Comparison of ENCODE assay signal across 23 cellular contexts in genomic region chr13:46062190-46062589, GRCh38. TPM values are rescaled to one million over a fixed set of nuclear protein-coding genes. Genes with fewer than 3 reads are reported as not detected.
DNase-seq lines count a peak whose midpoint lies in the region; ATAC-seq and TF ChIP-seq lines count a peak whose summit lies in the region.
"Had no signal": no experiment of that assay in that cellular context is flagged by ENCODE, and none has a peak within 500 bp of the region (broad histone marks: within the 10 kb centered on the region; RNA-seq: fewer than 3 reads in every experiment).

No MANE protein-coding gene starts in this region.

- H4K20me1 ChIP-seq in fibroblast of lung (ENCODE audit: control insufficient read depth, extremely low read depth, insufficient read depth, low read length): no peaks in the 10 kb centered on the region

- no peaks in the 10 kb centered on the region for H3K9me3 Mint-ChIP-seq in MCF 10A (ENCODE audit: unreplicated experiment)
- H3K9me3 Mint-ChIP-seq: activated naive CD8-positive, alpha-beta T cell treated with anti-CD3 and anti-CD28 coated beads, Interleukin-2, amount 10 ng/mL, durations not matched to agents 7 days and 5 days; CD8-positive, alpha-beta memory T cell; H9 had no signal

- H3K79me2 ChIP-seq in fibroblast of lung (ENCODE audit: control insufficient read depth, insufficient read depth, low read length): no peaks in the 10 kb centered on the region

- intact Hi-C loops in MCF 10A (cut with micrococcal nuclease): no loop called here
- intact Hi-C loops in breast epithelium (cut with DNase I; ENCODE audit: low total_unique reads): no loop called here
- intact Hi-C loops in body of pancreas (cut with DNase I): no loop called here

- H3K4me3 Mint-ChIP-seq in MCF 10A (ENCODE audit: unreplicated experiment): no peak overlapping the region
- H3K4me3 Mint-ChIP-seq: activated naive CD8-positive, alpha-beta T cell treated with anti-CD3 and anti-CD28 coated beads, Interleukin-2, amount 10 ng/mL, durations not matched to agents 7 days and 5 days; CD8-positive, alpha-beta memory T cell; H9; mesothelial cell of epicardium had no signal

- H3K4me3 ChIP-seq in breast epithelium (no peak overlapping the region), SK-N-MC (no peak overlapping the region), fibroblast of lung (replicated peaks in 1 of 4; ENCODE audit: control extremely low read depth in 1 of 4, insufficient read depth in 1 of 4, low read depth in 3 of 4, low read length in 4 of 4) (no peak overlapping the region), body of pancreas (no peak overlapping the region), Peyer's patch (no peak overlapping the region)
- H3K4me3 ChIP-seq: heart right ventricle, tibial artery had no signal

- H3K9me3 ChIP-seq in breast epithelium: no peaks in the 10 kb centered on the region
- H3K9me3 ChIP-seq in SK-N-MC (ENCODE audit: low read depth, low read length): no peaks in the 10 kb centered on the region
- H3K9me3 ChIP-seq in fibroblast of lung (ENCODE audit: control insufficient read depth, insufficient read depth, low read depth, low read length): no peaks in the 10 kb centered on the region
- H3K9me3 ChIP-seq in body of pancreas: no peaks in the 10 kb centered on the region
- no peaks in the 10 kb centered on the region for H3K9me3 ChIP-seq in Peyer's patch
- H3K9me3 ChIP-seq: heart right ventricle, tibial artery had no signal

- peaks cover 5% of the 10 kb centered on the region for H3K4me1 Mint-ChIP-seq in MCF 10A (ENCODE audit: insufficient read depth, unreplicated experiment)
- H3K4me1 Mint-ChIP-seq: activated naive CD8-positive, alpha-beta T cell treated with anti-CD3 and anti-CD28 coated beads, Interleukin-2, amount 10 ng/mL, durations not matched to agents 7 days and 5 days; CD8-positive, alpha-beta memory T cell; H9; mesothelial cell of epicardium had no signal

- no peak overlapping the region for H2AFZ ChIP-seq in fibroblast of lung (ENCODE audit: low read length)

- H3K4me2 ChIP-seq in fibroblast of lung (ENCODE audit: extremely low read depth, insufficient read depth, low read length): no peak overlapping the region

- H3K9ac ChIP-seq in SK-N-MC (ENCODE audit: insufficient read length) (no peak overlapping the region), fibroblast of lung (ENCODE audit: insufficient read depth, low read length) (no peak overlapping the region)

- WGBS in body of pancreas, 2 donors: 56 to 75% methylated on average over 5 of the region's 5 CpGs

- no TSS peak for BruUV-seq in MCF 10A (replicated peaks; lab: Mats Ljungman, UMichigan)

- no peak for ATAC-seq in body of pancreas
- ATAC-seq: heart right ventricle, right cardiac atrium had no signal

- DNase-seq in MCF 10A (ENCODE audit: unreplicated experiment) (peak; percentile 70), breast epithelium (ENCODE audit: low spot score in 2 of 2) (no peak), SK-N-MC (ENCODE audit: low read depth, low spot score) (no peak), fibroblast of lung (ENCODE audit: low read depth in 2 of 2) (peak; percentile 18 to 20), body of pancreas (no peak), Peyer's patch (no peak), SKM-1 treated with dmso at 0.1 percent for 144 hours (lab: John Stamatoyannopoulos, UW; ENCODE audit: unreplicated experiment) (no peak)
- no peak for DNase-seq in stimulated activated CD4-positive, alpha-beta T cell treated with anti-CD3 and anti-CD28 coated beads, Interleukin-4, amount 100 ng/mL, for 4 hours
- DNase-seq: activated CD4-positive, alpha-beta T cell treated with anti-CD3 and anti-CD28 coated beads, Interleukin-2, amount 50 U/mL, for 4 hours; activated naive CD8-positive, alpha-beta T cell treated with anti-CD3 and anti-CD28 coated beads, Interleukin-2, amount 10 ng/mL, durations not matched to agents 7 days and 5 days; activated T-cell treated with anti-CD3 and anti-CD28 coated beads, Interleukin-2, amount 50 U/mL, for 48 hours; CD8-positive, alpha-beta memory T cell; H9; heart right ventricle; kidney; NCI-H1048; NCI-H2107; NCI-H774; right cardiac atrium; stimulated activated CD4-positive, alpha-beta T cell treated with anti-CD3 and anti-CD28 coated beads, Interleukin-2, amount 100 ng/mL, for 48 hours; tibial artery had no signal

- TF ChIP-seq CTCF in MCF 10A (IDR thresholded peaks at IDR 0.05; ENCODE audit: unreplicated experiment) (no peak), breast epithelium (IDR thresholded peaks at IDR 0.05) (no peak), fibroblast of lung (conservative IDR thresholded peaks at IDR 0.05 in 1 of 2, IDR thresholded peaks at IDR 0.05 in 1 of 2; ENCODE audit: low read depth in 1 of 2, low read length in 2 of 2) (no peak), body of pancreas (IDR thresholded peaks at IDR 0.05) (no peak), Peyer's patch (IDR thresholded peaks at IDR 0.05) (no peak)

- H3K27me3 ChIP-seq in breast epithelium (no peaks in the 10 kb centered on the region), fibroblast of lung (ENCODE audit: control insufficient read depth, insufficient read depth, low read length) (no peaks in the 10 kb centered on the region), body of pancreas (no peaks in the 10 kb centered on the region), Peyer's patch (no peaks in the 10 kb centered on the region)
- H3K27me3 ChIP-seq: heart right ventricle, tibial artery had no signal

- CTCF ChIA-PET in MCF 10A (lab: Yijun Ruan, JAX): interaction anchor here (0.6 to 1.8 kb wide), 2 partner anchors 10 to 64 kb away, joined by 3 to 8 read pairs; partner anchors contain the start of gene ZC3H13

- POLR2A ChIA-PET in MCF 10A (lab: Yijun Ruan, JAX): interaction anchor here (0.6 to 1.8 kb wide), 8 partner anchors 9 to 643 kb away, joined by 3 to 17 read pairs (median 4); partner anchors contain the start of gene ZC3H13

- H3K27ac Mint-ChIP-seq in MCF 10A (ENCODE audit: low read depth, unreplicated experiment): no peak overlapping the region
- H3K27ac Mint-ChIP-seq: activated naive CD8-positive, alpha-beta T cell treated with anti-CD3 and anti-CD28 coated beads, Interleukin-2, amount 10 ng/mL, durations not matched to agents 7 days and 5 days; CD8-positive, alpha-beta memory T cell; H9; mesothelial cell of epicardium had no signal

- no peaks in the 10 kb centered on the region for H3K36me3 Mint-ChIP-seq in MCF 10A (ENCODE audit: insufficient read depth, unreplicated experiment)
- H3K36me3 Mint-ChIP-seq: activated naive CD8-positive, alpha-beta T cell treated with anti-CD3 and anti-CD28 coated beads, Interleukin-2, amount 10 ng/mL, durations not matched to agents 7 days and 5 days; mesothelial cell of epicardium had no signal

- H3K27ac ChIP-seq in breast epithelium: no peak overlapping the region
- H3K27ac ChIP-seq in SK-N-MC: peak overlapping the region; percentile 27; the same call in 1 of the 2 replicates
- H3K27ac ChIP-seq in fibroblast of lung (ENCODE audit: insufficient read depth, low read length): no peak overlapping the region
- H3K27ac ChIP-seq in body of pancreas: no peak overlapping the region
- H3K27ac ChIP-seq in Peyer's patch: no peak overlapping the region
- H3K27ac ChIP-seq: heart right ventricle, tibial artery had no signal

- TF ChIP-seq POLR2A in breast epithelium (IDR thresholded peaks at IDR 0.05): no peak
- TF ChIP-seq POLR2A in body of pancreas (IDR thresholded peaks at IDR 0.05): no peak
- no peak for TF ChIP-seq POLR2A in Peyer's patch (IDR thresholded peaks at IDR 0.05)

- no peaks in the 10 kb centered on the region for H3K4me1 ChIP-seq in breast epithelium
- H3K4me1 ChIP-seq in fibroblast of lung (ENCODE audit: control insufficient read depth, extremely low read depth, insufficient read depth, low read length): no peaks in the 10 kb centered on the region
- no peaks in the 10 kb centered on the region for H3K4me1 ChIP-seq in body of pancreas
- no peaks in the 10 kb centered on the region for H3K4me1 ChIP-seq in Peyer's patch
- H3K4me1 ChIP-seq: heart right ventricle, tibial artery had no signal

- H3K27me3 Mint-ChIP-seq in MCF 10A (ENCODE audit: insufficient read depth, unreplicated experiment): no peaks in the 10 kb centered on the region

- H3K36me3 ChIP-seq in breast epithelium (no peaks in the 10 kb centered on the region), SK-N-MC (ENCODE audit: insufficient read depth, low read length) (no peaks in the 10 kb centered on the region), fibroblast of lung (ENCODE audit: control insufficient read depth, insufficient read depth, low read length) (no peaks in the 10 kb centered on the region), body of pancreas (replicated peaks in 1 of 2; ENCODE audit: insufficient read depth in 1 of 2, low read depth in 2 of 2) (no peaks in the 10 kb centered on the region), Peyer's patch (no peaks in the 10 kb centered on the region)
- H3K36me3 ChIP-seq: heart right ventricle, tibial artery had no signal

RNA-seq across cellular contexts. Expression of gene ZC3H13, which starts 9.6 kb away (rescaled TPM):
- total RNA-seq in MCF 10A (2022) (33.9 and 39.0 TPM in 2 replicates), breast epithelium (10 to 100 TPM; 31.0 to 40.6 (median 38.9) TPM), fibroblast of lung (19.0 and 21.8 TPM in 2 replicates), body of pancreas (10 to 100 TPM; 12.7 to 31.0 TPM), Peyer's patch (10 to 100 TPM; 22.6 to 71.8 (median 30.6) TPM)
- 4.5 and 5.8 TPM in 2 replicates for polyA plus RNA-seq in fibroblast of lung
- 30.6 and 32.2 TPM in 2 replicates for polyA plus RNA-seq in fibroblast of lung (2012)
- polyA minus RNA-seq in fibroblast of lung (ENCODE audit: low replicate concordance): 15.0 and 15.4 TPM in 2 replicates

RNA-seq across cellular contexts. Expression of gene CPB2, which starts 42.6 kb away (rescaled TPM):
- not detected in 2 replicates for total RNA-seq in MCF 10A (2022)
- total RNA-seq in breast epithelium: not detected
- not detected in 2 replicates for total RNA-seq in fibroblast of lung
- polyA plus RNA-seq in fibroblast of lung: not detected in 2 replicates
- polyA plus RNA-seq in fibroblast of lung (2012): not detected in 2 replicates
- polyA minus RNA-seq in fibroblast of lung (ENCODE audit: low replicate concordance): not detected in 2 replicates
- total RNA-seq in body of pancreas: 1 to 10 TPM in 1 of 2 donors, not detected in 1; 1.8 TPM
- not detected for total RNA-seq in Peyer's patch
- total RNA-seq: activated naive CD8-positive, alpha-beta T cell treated with anti-CD3 and anti-CD28 coated beads, Interleukin-2, amount 10 ng/mL, durations not matched to agents 7 days and 5 days; CD8-positive, alpha-beta memory T cell; cerebellum; H9; heart right ventricle; kidney; mesothelial cell of epicardium; right cardiac atrium had no signal
- polyA plus RNA-seq: CD8-positive, alpha-beta memory T cell; heart right ventricle; right cardiac atrium had no signal

Comparison
In these comparisons a context has a peak if more than half of its experiments do, and no peak if none do; other contexts are left out.
1. DNase-seq: peak in MCF 10A (single experiment) and fibroblast of lung (2 of 2); none in breast epithelium (0 of 2), SK-N-MC (single experiment), body of pancreas (0 of 4), stimulated activated CD4-positive, alpha-beta T cell treated with anti-CD3 and anti-CD28 coated beads, Interleukin-4, amount 100 ng/mL, for 4 hours (0 of 2), Peyer's patch (0 of 3) and SKM-1 treated with dmso at 0.1 percent for 144 hours (single experiment).